In the genomic region with DNA sequence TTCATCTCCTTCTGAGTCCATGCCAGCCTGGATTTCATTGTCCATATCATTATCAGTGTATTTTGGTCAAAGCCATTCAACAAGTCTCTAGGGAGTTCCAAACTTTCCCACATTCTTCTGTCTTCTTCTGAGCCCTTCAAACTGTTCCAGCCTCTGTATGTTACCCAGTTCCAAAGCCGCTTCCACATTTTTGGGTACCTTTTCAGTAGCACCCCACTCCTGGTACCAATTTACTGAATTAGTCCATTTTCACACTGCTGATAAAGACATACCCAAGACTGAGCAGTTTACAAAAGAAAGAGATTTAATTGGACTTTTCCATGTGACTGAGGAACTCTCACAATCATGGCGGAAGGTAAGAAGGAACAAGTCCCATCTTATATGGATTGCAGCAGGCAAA, we compare ENCODE assay signal across 1 cellular context.
TF ChIP-seq lines count a peak whose summit lies in the region.

No MANE protein-coding gene starts in this region.

TF ChIP-seq in K562, 482 proteins besides CTCF, POLR2A, EP300 and RAD21 (continued from another document):
- TF ChIP-seq, protein P1, sequence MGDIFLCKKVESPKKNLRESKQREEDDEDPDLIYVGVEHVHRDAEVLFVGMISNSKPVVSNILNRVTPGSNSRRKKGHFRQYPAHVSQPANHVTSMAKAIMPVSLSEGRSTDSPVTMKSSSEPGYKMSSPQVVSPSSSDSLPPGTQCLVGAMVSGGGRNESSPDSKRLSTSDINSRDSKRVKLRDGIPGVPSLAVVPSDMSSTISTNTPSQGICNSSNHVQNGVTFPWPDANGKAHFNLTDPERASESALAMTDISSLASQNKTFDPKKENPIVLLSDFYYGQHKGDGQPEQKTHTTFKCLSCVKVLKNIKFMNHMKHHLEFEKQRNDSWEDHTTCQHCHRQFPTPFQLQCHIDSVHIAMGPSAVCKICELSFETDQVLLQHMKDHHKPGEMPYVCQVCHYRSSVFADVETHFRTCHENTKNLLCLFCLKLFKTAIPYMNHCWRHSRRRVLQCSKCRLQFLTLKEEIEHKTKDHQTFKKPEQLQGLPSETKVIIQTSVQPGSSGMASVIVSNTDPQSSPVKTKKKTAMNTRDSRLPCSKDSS (IDR thresholded peaks at IDR 0.05; ENCODE audit: low read depth, partially characterized antibody) = peak; percentile 33
- TF ChIP-seq ETS2 (tag; IDR thresholded peaks at IDR 0.05; ENCODE audit: borderline replicate concordance, poor library complexity, severe bottlenecking) (no peak), RUNX1 (IDR thresholded peaks at IDR 0.05; ENCODE audit: low read depth) (no peak), HNRNPUL1 (IDR thresholded peaks at IDR 0.05; ENCODE audit: low read length) (no peak), TAF7 (tag; IDR thresholded peaks at IDR 0.05) (no peak), CBX5 (IDR thresholded peaks at IDR 0.05; ENCODE audit: borderline replicate concordance, low read depth) (peak; percentile 55; the same call in 1 of the 2 replicates), TRIM28 (IDR thresholded peaks at IDR 0.05) (peak; percentile 72)
